1 cellular context compared by ENCODE assay signal in genomic region chr7:132343196-132343595, GRCh38.
A peak's percentile ranks its signal among the peaks of the same experiment; 100 is the strongest.
TF ChIP-seq lines count a peak whose summit lies in the region.

No MANE protein-coding gene starts in this region.

TF ChIP-seq in IMR-90, 13 proteins besides CTCF, POLR2A, EP300 and RAD21 (continued from another document):
- 0 out of 2 replicates have a peak, but pooled peaks have one; percentile 5 for TF ChIP-seq CEBPB (IDR thresholded peaks at IDR 0.05; ENCODE audit: low read depth, low read length)
TF ChIP-seq in IMR-90: peak in this region for 1.
